9 cellular contexts compared by ENCODE assay signal in genomic region chr2:71467180-71467815, GRCh38. TPM values are rescaled to one million over a fixed set of nuclear protein-coding genes. Genes with fewer than 3 reads are reported as not detected.
A peak's percentile ranks its signal among the peaks of the same experiment; 100 is the strongest.
DNase-seq lines count a peak whose midpoint lies in the region; ATAC-seq lines count a peak whose summit lies in the region.
"Had no signal": no experiment of that assay in that cellular context is flagged by ENCODE, and none has a peak within 500 bp of the region (broad histone marks: within the 10 kb centered on the region; RNA-seq: fewer than 3 reads in every experiment).

No MANE protein-coding gene starts in this region.

- no peak overlapping the region for H3K27ac Mint-ChIP-seq in stimulated activated naive CD8-positive, alpha-beta T cell treated with anti-CD3 and anti-CD28 coated beads, Interleukin-15, Interleukin-2, amounts not matched to agents 100 ng/mL and 50 ng/mL, for 24 hours

- peaks cover 5% of the 10 kb centered on the region for H3K4me1 Mint-ChIP-seq in stimulated activated naive CD8-positive, alpha-beta T cell treated with anti-CD3 and anti-CD28 coated beads, Interleukin-15, Interleukin-2, amounts not matched to agents 100 ng/mL and 50 ng/mL, for 24 hours (ENCODE audit: low read depth)

- no peaks in the 10 kb centered on the region for H3K9me3 ChIP-seq in muscle layer of colon (ENCODE audit: low read length)

- no peak overlapping the region for H3K9ac ChIP-seq in muscle layer of colon (ENCODE audit: low read length)

- DNase-seq in stimulated activated naive CD8-positive, alpha-beta T cell treated with anti-CD3 and anti-CD28 coated beads, Interleukin-15, Interleukin-2, amounts not matched to agents 100 U/mL and 50 U/mL, for 24 hours: no peak
- peak; percentile 73 for DNase-seq in dermis blood vessel endothelial cell
- no peak for DNase-seq in stimulated activated naive CD4-positive, alpha-beta T cell treated with Interleukin-2 at 50 U/mL for 16 hours (lab: John Stamatoyannopoulos, UW)
- DNase-seq in stimulated activated CD4-positive, alpha-beta T cell treated with anti-CD3 and anti-CD28 coated beads, Interleukin-2, amount 100 ng/mL, for 48 hours: no peak

- no peak for ATAC-seq in stimulated activated naive CD8-positive, alpha-beta T cell treated with anti-CD3 and anti-CD28 coated beads, Interleukin-15, Interleukin-2, amounts not matched to agents 100 U/mL and 50 U/mL, for 24 hours
- ATAC-seq in GM19324 (IDR thresholded peaks at IDR 0.05; ENCODE audit: low FRiP score, unreplicated experiment): no peak
- ATAC-seq in HG02588 (IDR thresholded peaks at IDR 0.05; ENCODE audit: unreplicated experiment): no peak

- no peaks in the 10 kb centered on the region for H3K36me3 ChIP-seq in muscle layer of colon (ENCODE audit: insufficient read depth, low read length)

- peak overlapping the region; percentile 78 for H3K4me3 Mint-ChIP-seq in stimulated activated naive CD8-positive, alpha-beta T cell treated with anti-CD3 and anti-CD28 coated beads, Interleukin-15, Interleukin-2, amounts not matched to agents 100 ng/mL and 50 ng/mL, for 24 hours

- H3K9me3 Mint-ChIP-seq in stimulated activated naive CD8-positive, alpha-beta T cell treated with anti-CD3 and anti-CD28 coated beads, Interleukin-15, Interleukin-2, amounts not matched to agents 100 ng/mL and 50 ng/mL, for 24 hours: no peaks in the 10 kb centered on the region

- H3K4me1 ChIP-seq in muscle layer of colon (ENCODE audit: insufficient read depth, low read length): peaks cover 15% of the 10 kb centered on the region

- H3K4me3 ChIP-seq in muscle layer of colon (ENCODE audit: low read depth in 1 of 2, low read length in 2 of 2): peak overlapping the region; percentile 83 to 85

- no peaks in the 10 kb centered on the region for H3K36me3 Mint-ChIP-seq in stimulated activated naive CD8-positive, alpha-beta T cell treated with anti-CD3 and anti-CD28 coated beads, Interleukin-15, Interleukin-2, amounts not matched to agents 100 ng/mL and 50 ng/mL, for 24 hours (ENCODE audit: low read depth)

- H3K27me3 Mint-ChIP-seq in stimulated activated naive CD8-positive, alpha-beta T cell treated with anti-CD3 and anti-CD28 coated beads, Interleukin-15, Interleukin-2, amounts not matched to agents 100 ng/mL and 50 ng/mL, for 24 hours: peaks cover 36% of the 10 kb centered on the region

- H3K27ac ChIP-seq in muscle layer of colon (ENCODE audit: low read depth, low read length): no peak overlapping the region
- H3K27ac ChIP-seq: epithelial cell of prostate had no signal

- H3K27me3 ChIP-seq in muscle layer of colon (ENCODE audit: control insufficient read depth in 1 of 2, insufficient read depth in 2 of 2, low read length in 2 of 2): no peaks in the 10 kb centered on the region

RNA-seq across cellular contexts. Expression of gene DYSF, which starts 13.9 kb away (rescaled TPM):
- total RNA-seq in dermis blood vessel endothelial cell: 145 and 268 TPM in 2 replicates
